1 cellular context compared by ENCODE assay signal in genomic region chr19:6656390-6656789, GRCh38.
TF ChIP-seq lines count a peak whose summit lies in the region.
"Not testable (repeated sequence)": the region's sequence is repeated elsewhere in the genome, so short reads cannot be mapped to it uniquely, and the experiment has no call there.

No MANE protein-coding gene starts in this region.

TF ChIP-seq in K562, 482 proteins besides CTCF, POLR2A, EP300 and RAD21:
- TF ChIP-seq ZNF592 (IDR thresholded peaks at IDR 0.05) (peak; percentile 38; the same call in 1 of the 2 replicates), NR4A1 (tag; IDR thresholded peaks at IDR 0.05) (peak; percentile 70; the same call in 1 of the 2 replicates)
- TF ChIP-seq NR4A1 (CRISPR knock-in tag; IDR thresholded peaks at IDR 0.05), result not testable (repeated sequence)
